2 cellular contexts compared by ENCODE assay signal in the genomic region with DNA sequence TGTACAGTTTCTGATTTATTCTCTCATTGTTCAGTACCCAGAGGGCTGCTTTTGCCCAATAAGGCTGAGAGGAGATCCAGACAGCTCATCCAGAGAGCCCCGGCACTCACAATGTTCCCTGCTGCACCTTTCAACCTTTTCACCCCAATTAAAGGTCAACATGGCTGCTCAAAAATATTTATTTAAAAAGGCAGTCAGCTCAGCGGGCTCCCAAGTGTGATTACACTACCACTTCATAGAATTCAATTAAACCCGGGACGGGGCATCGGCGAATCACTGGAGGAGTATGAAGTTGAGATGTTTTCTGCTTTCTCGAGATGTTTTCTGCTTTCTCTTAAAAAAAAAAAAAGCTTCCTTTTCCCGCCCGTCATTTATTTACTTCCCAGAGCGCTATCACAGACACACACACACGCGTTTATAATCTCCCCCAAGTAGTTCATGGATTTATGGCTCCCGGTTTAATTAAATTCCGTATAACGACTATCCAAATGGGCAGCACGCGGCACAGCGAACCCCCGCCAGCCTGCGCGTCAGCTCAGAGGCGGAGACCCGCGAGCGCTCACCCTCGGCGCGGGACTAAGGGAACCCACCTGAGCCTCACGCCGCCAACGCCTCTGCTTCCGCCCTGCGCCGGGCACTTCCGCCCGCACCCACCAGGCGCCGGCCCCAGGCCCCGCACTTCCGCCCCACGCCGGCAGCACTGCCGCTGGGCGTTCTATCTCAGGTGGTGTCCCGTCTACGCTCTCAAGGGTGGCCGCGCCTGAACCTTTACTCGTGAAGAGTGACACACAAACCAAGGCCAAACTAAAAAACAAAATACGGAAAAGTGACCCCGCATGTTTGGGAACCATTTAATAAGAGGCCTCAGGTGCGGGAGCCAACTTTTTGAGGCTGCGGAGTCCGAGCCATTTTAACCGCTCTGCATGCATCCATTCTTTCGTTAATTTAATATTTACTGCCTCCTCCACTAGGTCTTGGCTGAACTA.
TF ChIP-seq lines count a peak whose summit lies in the region.

C5orf63 (minus strand) TSS at position 642 of the 986 bp plus-strand sequence. CDS start 14,507 bp downstream, outside the sequence.

TF ChIP-seq in Ishikawa, 13 proteins besides CTCF, POLR2A, EP300 and RAD21 (continued from another document):
- TF ChIP-seq, protein P1, sequence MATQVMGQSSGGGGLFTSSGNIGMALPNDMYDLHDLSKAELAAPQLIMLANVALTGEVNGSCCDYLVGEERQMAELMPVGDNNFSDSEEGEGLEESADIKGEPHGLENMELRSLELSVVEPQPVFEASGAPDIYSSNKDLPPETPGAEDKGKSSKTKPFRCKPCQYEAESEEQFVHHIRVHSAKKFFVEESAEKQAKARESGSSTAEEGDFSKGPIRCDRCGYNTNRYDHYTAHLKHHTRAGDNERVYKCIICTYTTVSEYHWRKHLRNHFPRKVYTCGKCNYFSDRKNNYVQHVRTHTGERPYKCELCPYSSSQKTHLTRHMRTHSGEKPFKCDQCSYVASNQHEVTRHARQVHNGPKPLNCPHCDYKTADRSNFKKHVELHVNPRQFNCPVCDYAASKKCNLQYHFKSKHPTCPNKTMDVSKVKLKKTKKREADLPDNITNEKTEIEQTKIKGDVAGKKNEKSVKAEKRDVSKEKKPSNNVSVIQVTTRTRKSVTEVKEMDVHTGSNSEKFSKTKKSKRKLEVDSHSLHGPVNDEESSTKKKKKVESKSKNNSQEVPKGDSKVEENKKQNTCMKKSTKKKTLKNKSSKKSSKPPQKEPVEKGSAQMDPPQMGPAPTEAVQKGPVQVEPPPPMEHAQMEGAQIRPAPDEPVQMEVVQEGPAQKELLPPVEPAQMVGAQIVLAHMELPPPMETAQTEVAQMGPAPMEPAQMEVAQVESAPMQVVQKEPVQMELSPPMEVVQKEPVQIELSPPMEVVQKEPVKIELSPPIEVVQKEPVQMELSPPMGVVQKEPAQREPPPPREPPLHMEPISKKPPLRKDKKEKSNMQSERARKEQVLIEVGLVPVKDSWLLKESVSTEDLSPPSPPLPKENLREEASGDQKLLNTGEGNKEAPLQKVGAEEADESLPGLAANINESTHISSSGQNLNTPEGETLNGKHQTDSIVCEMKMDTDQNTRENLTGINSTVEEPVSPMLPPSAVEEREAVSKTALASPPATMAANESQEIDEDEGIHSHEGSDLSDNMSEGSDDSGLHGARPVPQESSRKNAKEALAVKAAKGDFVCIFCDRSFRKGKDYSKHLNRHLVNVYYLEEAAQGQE (IDR thresholded peaks at IDR 0.05; ENCODE audit: low read depth) = no peak
- TF ChIP-seq CREB1 (IDR thresholded peaks at IDR 0.05; ENCODE audit: low read depth) (no peak), EGR1 (IDR thresholded peaks at IDR 0.05) (peak; percentile 58; the same call in 1 of the 2 replicates), FOXM1 (IDR thresholded peaks at IDR 0.05; ENCODE audit: borderline replicate concordance, low read depth) (no peak)
- TF ChIP-seq, protein P2, sequence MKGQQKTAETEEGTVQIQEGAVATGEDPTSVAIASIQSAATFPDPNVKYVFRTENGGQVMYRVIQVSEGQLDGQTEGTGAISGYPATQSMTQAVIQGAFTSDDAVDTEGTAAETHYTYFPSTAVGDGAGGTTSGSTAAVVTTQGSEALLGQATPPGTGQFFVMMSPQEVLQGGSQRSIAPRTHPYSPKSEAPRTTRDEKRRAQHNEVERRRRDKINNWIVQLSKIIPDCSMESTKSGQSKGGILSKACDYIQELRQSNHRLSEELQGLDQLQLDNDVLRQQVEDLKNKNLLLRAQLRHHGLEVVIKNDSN (IDR thresholded peaks at IDR 0.05) = peak; percentile 31; the same call in 1 of the 2 replicates

TF ChIP-seq in GM12878, 131 proteins besides CTCF, POLR2A, EP300 and RAD21 (continued from another document and continues in another):
- TF ChIP-seq E2F8 (IDR thresholded peaks at IDR 0.05; ENCODE audit: low read depth, partially characterized antibody) (no peak), BMI1 (IDR thresholded peaks at IDR 0.05; ENCODE audit: borderline replicate concordance) (no peak), TCF3 (IDR thresholded peaks at IDR 0.05; ENCODE audit: borderline replicate concordance, insufficient read depth, low read depth, low read length) (peak; percentile 43; the same call in 1 of the 2 replicates), TCF7 (IDR thresholded peaks at IDR 0.05; ENCODE audit: borderline replicate concordance) (no peak), SP1 (IDR thresholded peaks at IDR 0.05; ENCODE audit: low read depth, low read length) (no peak), WRNIP1 (IDR thresholded peaks at IDR 0.05; ENCODE audit: borderline replicate concordance, low read depth, low read length) (no peak), SREBF2 (IDR thresholded peaks at IDR 0.05; ENCODE audit: low read length) (no peak), GATAD2B (conservative IDR thresholded peaks at IDR 0.05; ENCODE audit: low read depth) (peak; percentile 94), POLR2AphosphoS5 (IDR thresholded peaks at IDR 0.05; ENCODE audit: low read length) (peak; percentile 62; the same call in 1 of the 2 replicates), PAX8 (IDR thresholded peaks at IDR 0.05) (no peak), EGR1 (IDR thresholded peaks at IDR 0.05; ENCODE audit: borderline replicate concordance in 1 of 2, low read depth in 2 of 2, low read length in 2 of 2) (peak in 1 of 2 experiments; percentile 93; a peak in 2 of 3 replicates), CBFB (IDR thresholded peaks at IDR 0.05; ENCODE audit: low read depth) (no peak), PAX5 (IDR thresholded peaks at IDR 0.05; ENCODE audit: borderline replicate concordance, low read depth, low read length) (no peak; the same call in 1 of the 2 replicates), ZBTB4 (CRISPR knock-in tag; IDR thresholded peaks at IDR 0.05) (no peak), RB1 (IDR thresholded peaks at IDR 0.05; ENCODE audit: borderline replicate concordance) (no peak), NR2C1 (IDR thresholded peaks at IDR 0.05) (no peak), RUNX3 (IDR thresholded peaks at IDR 0.05; ENCODE audit: low read length) (peak; percentile 30; the same call in 1 of the 2 replicates), HDGF (IDR thresholded peaks at IDR 0.05) (no peak), EED (IDR thresholded peaks at IDR 0.05; ENCODE audit: low read depth) (no peak), NRF1 (conservative IDR thresholded peaks at IDR 0.05; ENCODE audit: low read depth, low read length) (no peak), YY1 (IDR thresholded peaks at IDR 0.05; ENCODE audit: low read depth, low read length) (peak; percentile 31; the same call in 1 of the 2 replicates), FOXM1 (IDR thresholded peaks at IDR 0.05; ENCODE audit: low read depth, low read length) (no peak), MYC (IDR thresholded peaks at IDR 0.05; ENCODE audit: insufficient read depth, insufficient read length, insufficient replicate concordance, low read length, severe bottlenecking) (no peak), IKZF1 (conservative IDR thresholded peaks at IDR 0.05) (peak; percentile 94), SPI1 (IDR thresholded peaks at IDR 0.05; ENCODE audit: borderline replicate concordance, insufficient read depth, low read depth, low read length) (peak; percentile 59; the same call in 1 of the 2 replicates), MAX (IDR thresholded peaks at IDR 0.05; ENCODE audit: low read depth, low read length) (peak; percentile 73; the same call in 1 of the 2 replicates), STAT1 (conservative IDR thresholded peaks at IDR 0.05) (no peak), IRF5 (IDR thresholded peaks at IDR 0.05; ENCODE audit: borderline replicate concordance) (no peak), SMARCA5 (IDR thresholded peaks at IDR 0.05) (0 out of 2 replicates have a peak, but pooled peaks have one; percentile 78)
- TF ChIP-seq, protein P3, sequence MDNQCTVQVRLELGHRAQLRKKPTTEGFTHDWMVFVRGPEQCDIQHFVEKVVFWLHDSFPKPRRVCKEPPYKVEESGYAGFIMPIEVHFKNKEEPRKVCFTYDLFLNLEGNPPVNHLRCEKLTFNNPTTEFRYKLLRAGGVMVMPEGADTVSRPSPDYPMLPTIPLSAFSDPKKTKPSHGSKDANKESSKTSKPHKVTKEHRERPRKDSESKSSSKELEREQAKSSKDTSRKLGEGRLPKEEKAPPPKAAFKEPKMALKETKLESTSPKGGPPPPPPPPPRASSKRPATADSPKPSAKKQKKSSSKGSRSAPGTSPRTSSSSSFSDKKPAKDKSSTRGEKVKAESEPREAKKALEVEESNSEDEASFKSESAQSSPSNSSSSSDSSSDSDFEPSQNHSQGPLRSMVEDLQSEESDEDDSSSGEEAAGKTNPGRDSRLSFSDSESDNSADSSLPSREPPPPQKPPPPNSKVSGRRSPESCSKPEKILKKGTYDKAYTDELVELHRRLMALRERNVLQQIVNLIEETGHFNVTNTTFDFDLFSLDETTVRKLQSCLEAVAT (IDR thresholded peaks at IDR 0.05) = peak; percentile 94
- TF ChIP-seq, protein P4, sequence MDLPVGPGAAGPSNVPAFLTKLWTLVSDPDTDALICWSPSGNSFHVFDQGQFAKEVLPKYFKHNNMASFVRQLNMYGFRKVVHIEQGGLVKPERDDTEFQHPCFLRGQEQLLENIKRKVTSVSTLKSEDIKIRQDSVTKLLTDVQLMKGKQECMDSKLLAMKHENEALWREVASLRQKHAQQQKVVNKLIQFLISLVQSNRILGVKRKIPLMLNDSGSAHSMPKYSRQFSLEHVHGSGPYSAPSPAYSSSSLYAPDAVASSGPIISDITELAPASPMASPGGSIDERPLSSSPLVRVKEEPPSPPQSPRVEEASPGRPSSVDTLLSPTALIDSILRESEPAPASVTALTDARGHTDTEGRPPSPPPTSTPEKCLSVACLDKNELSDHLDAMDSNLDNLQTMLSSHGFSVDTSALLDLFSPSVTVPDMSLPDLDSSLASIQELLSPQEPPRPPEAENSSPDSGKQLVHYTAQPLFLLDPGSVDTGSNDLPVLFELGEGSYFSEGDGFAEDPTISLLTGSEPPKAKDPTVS (IDR thresholded peaks at IDR 0.05; ENCODE audit: low read depth, low read length) = no peak
- TF ChIP-seq, protein P5, sequence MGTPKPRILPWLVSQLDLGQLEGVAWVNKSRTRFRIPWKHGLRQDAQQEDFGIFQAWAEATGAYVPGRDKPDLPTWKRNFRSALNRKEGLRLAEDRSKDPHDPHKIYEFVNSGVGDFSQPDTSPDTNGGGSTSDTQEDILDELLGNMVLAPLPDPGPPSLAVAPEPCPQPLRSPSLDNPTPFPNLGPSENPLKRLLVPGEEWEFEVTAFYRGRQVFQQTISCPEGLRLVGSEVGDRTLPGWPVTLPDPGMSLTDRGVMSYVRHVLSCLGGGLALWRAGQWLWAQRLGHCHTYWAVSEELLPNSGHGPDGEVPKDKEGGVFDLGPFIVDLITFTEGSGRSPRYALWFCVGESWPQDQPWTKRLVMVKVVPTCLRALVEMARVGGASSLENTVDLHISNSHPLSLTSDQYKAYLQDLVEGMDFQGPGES (IDR thresholded peaks at IDR 0.05) = no peak
